ENCODE assay signal across 18 cellular contexts in genomic region chr2:212997526-212998020, GRCh38.
DNase-seq lines count a peak whose midpoint lies in the region; ATAC-seq and TF ChIP-seq lines count a peak whose summit lies in the region.
"Had no signal": no experiment of that assay in that cellular context is flagged by ENCODE, and none has a peak within 500 bp of the region (broad histone marks: within the 10 kb centered on the region; RNA-seq: fewer than 3 reads in every experiment).

No MANE protein-coding gene starts in this region.

- TF ChIP-seq CTCF in endodermal cell (conservative IDR thresholded peaks at IDR 0.05) (no peak), mucosa of descending colon (IDR thresholded peaks at IDR 0.05) (no peak), mammary epithelial cell (conservative IDR thresholded peaks at IDR 0.05 in 1 of 2, IDR thresholded peaks at IDR 0.05 in 1 of 2; ENCODE audit: extremely low read depth in 1 of 2, insufficient read depth in 1 of 2, low read depth in 1 of 2, low read length in 2 of 2) (no peak), testis (IDR thresholded peaks at IDR 0.05) (no peak)

- H3K36me3 Mint-ChIP-seq in activated naive CD8-positive, alpha-beta T cell treated with anti-CD3 and anti-CD28 coated beads, Interleukin-2, amount 50 U/mL, for 24 hours (ENCODE audit: low read depth) = peaks cover 3% of the 10 kb centered on the region
- no peaks in the 10 kb centered on the region for H3K36me3 Mint-ChIP-seq in activated naive CD8-positive, alpha-beta T cell treated with anti-CD3 and anti-CD28 coated beads for 36 hours
- no peaks in the 10 kb centered on the region for H3K36me3 Mint-ChIP-seq in endodermal cell (ENCODE audit: low read depth)

- H3K14ac ChIP-seq in mesenchymal stem cell (ENCODE audit: low read length in 2 of 2) = no peak overlapping the region

- H4K8ac ChIP-seq in mesenchymal stem cell (ENCODE audit: low read length) = no peak overlapping the region

- H3K9me3 Mint-ChIP-seq in activated naive CD8-positive, alpha-beta T cell treated with anti-CD3 and anti-CD28 coated beads, Interleukin-2, amount 50 U/mL, for 24 hours = peaks cover 4% of the 10 kb centered on the region
- no peaks in the 10 kb centered on the region for H3K9me3 Mint-ChIP-seq in activated naive CD8-positive, alpha-beta T cell treated with anti-CD3 and anti-CD28 coated beads for 36 hours
- no peaks in the 10 kb centered on the region for H3K9me3 Mint-ChIP-seq in endodermal cell
- H3K9me3 Mint-ChIP-seq: CD8-positive, alpha-beta T cell had no signal

- no peak overlapping the region for H3K18ac ChIP-seq in mesenchymal stem cell (ENCODE audit: low read depth in 1 of 2, low read length in 2 of 2)

- WGBS in endodermal cell (ENCODE audit: insufficient coverage in 1 of 2, insufficient read length in 1 of 2), 2 experiments = 83 to 100% methylated on average over 1 to 3 of the region's 3 CpGs
- WGBS in mesenchymal stem cell = 67% methylated on average over 3 of the region's 3 CpGs
- 72 to 77% methylated on average over 3 of the region's 3 CpGs for WGBS in aorta, 2 donors
- WGBS in mammary epithelial cell (ENCODE audit: low coverage, missing lambda C conversion rate) = 69% methylated on average over 3 of the region's 3 CpGs
- 58 to 60% methylated on average over 3 of the region's 3 CpGs for WGBS in testis, 2 donors

- H3K4me2 ChIP-seq in mesenchymal stem cell (ENCODE audit: low read length, poor library complexity, severe bottlenecking) = no peak overlapping the region
- no peak overlapping the region for H3K4me2 ChIP-seq in mammary epithelial cell (ENCODE audit: insufficient read depth, low read depth, low read length)
- H3K4me2 ChIP-seq: PC-9 had no signal

- H3K23ac ChIP-seq in mesenchymal stem cell (ENCODE audit: low read length in 2 of 2) = no peak overlapping the region

- no peak overlapping the region for H3K4ac ChIP-seq in mesenchymal stem cell (ENCODE audit: low read depth in 1 of 2, low read length in 2 of 2)

- H3K79me1 ChIP-seq in mesenchymal stem cell (replicated peaks; ENCODE audit: low read length, poor library complexity, severe bottlenecking) = no peaks in the 10 kb centered on the region

- peaks cover 34% of the 10 kb centered on the region for H3K4me1 Mint-ChIP-seq in activated naive CD8-positive, alpha-beta T cell treated with anti-CD3 and anti-CD28 coated beads, Interleukin-2, amount 50 U/mL, for 24 hours
- peaks cover 25% of the 10 kb centered on the region for H3K4me1 Mint-ChIP-seq in activated naive CD8-positive, alpha-beta T cell treated with anti-CD3 and anti-CD28 coated beads for 36 hours
- H3K4me1 Mint-ChIP-seq in endodermal cell = peaks cover 19% of the 10 kb centered on the region

- DNase-seq in activated naive CD8-positive, alpha-beta T cell treated with anti-CD3 and anti-CD28 coated beads, Interleukin-2, amount 50 U/mL, for 24 hours = no peak
- no peak for DNase-seq in activated naive CD8-positive, alpha-beta T cell treated with anti-CD3 and anti-CD28 coated beads for 36 hours
- DNase-seq in endodermal cell = peak; percentile 69
- no peak for DNase-seq in mesenchymal stem cell
- DNase-seq in mucosa of descending colon = no peak
- DNase-seq in aorta = no peak
- no peak for DNase-seq in mammary epithelial cell
- DNase-seq in testis = no peak
- DNase-seq: 8988T; CD8-positive, alpha-beta T cell; DMS79; NCI-H1436; NCI-H2029; NCI-H2171; NCI-H446; NCI-H69; PC-9 had no signal

- no peak for ATAC-seq in activated naive CD8-positive, alpha-beta T cell treated with anti-CD3 and anti-CD28 coated beads, Interleukin-2, amount 50 U/mL, for 24 hours
- ATAC-seq in mucosa of descending colon = no peak
- ATAC-seq in aorta (ENCODE audit: low FRiP score) = no peak
- ATAC-seq: CD8-positive, alpha-beta T cell; K562 had no signal

- H2BK5ac ChIP-seq in mesenchymal stem cell (ENCODE audit: low read depth, low read length, poor library complexity, severe bottlenecking) = no peak overlapping the region

- H3K9ac ChIP-seq in endodermal cell (ENCODE audit: extremely low read depth, low read length, poor library complexity, severe bottlenecking) = no peak overlapping the region
- H3K9ac ChIP-seq in mesenchymal stem cell (ENCODE audit: low read length) = no peak overlapping the region
- no peak overlapping the region for H3K9ac ChIP-seq in mammary epithelial cell (ENCODE audit: insufficient read depth, low read length)

- H3K27ac ChIP-seq in endodermal cell (ENCODE audit: low read depth, low read length) (no peak overlapping the region), mesenchymal stem cell (ENCODE audit: low read length, poor library complexity, severe bottlenecking) (no peak overlapping the region), aorta (ENCODE audit: low read depth in 1 of 2, low read length in 2 of 2) (no peak overlapping the region), mammary epithelial cell (ENCODE audit: insufficient read depth, low read depth, low read length) (no peak overlapping the region), testis (no peak overlapping the region)
- H3K27ac ChIP-seq: PC-9 had no signal

- H3K27me3 Mint-ChIP-seq in activated naive CD8-positive, alpha-beta T cell treated with anti-CD3 and anti-CD28 coated beads, Interleukin-2, amount 50 U/mL, for 24 hours = no peaks in the 10 kb centered on the region
- no peaks in the 10 kb centered on the region for H3K27me3 Mint-ChIP-seq in activated naive CD8-positive, alpha-beta T cell treated with anti-CD3 and anti-CD28 coated beads for 36 hours
- H3K27me3 Mint-ChIP-seq in endodermal cell (ENCODE audit: insufficient read depth) = no peaks in the 10 kb centered on the region

- H3K27me3 ChIP-seq in endodermal cell (ENCODE audit: control insufficient read depth, insufficient read depth, low read length, poor library complexity, severe bottlenecking) (no peaks in the 10 kb centered on the region), mesenchymal stem cell (ENCODE audit: control insufficient read depth in 1 of 2, insufficient read depth in 1 of 2, low read length in 2 of 2) (no peaks in the 10 kb centered on the region), aorta (ENCODE audit: control insufficient read depth in 1 of 2, insufficient read depth in 2 of 2, low read length in 1 of 2) (no peaks in the 10 kb centered on the region), mammary epithelial cell (ENCODE audit: insufficient read depth, low read length) (no peaks in the 10 kb centered on the region), testis (no peaks in the 10 kb centered on the region)

- CTCF ChIA-PET in mammary epithelial cell (lab: Charles Lee; ENCODE audit: low non-redundant PET) = no interaction called here

- no peaks in the 10 kb centered on the region for H3K36me3 ChIP-seq in endodermal cell (ENCODE audit: control insufficient read depth, insufficient read depth, low read length)
- no peaks in the 10 kb centered on the region for H3K36me3 ChIP-seq in mesenchymal stem cell (ENCODE audit: control insufficient read depth in 1 of 2, insufficient read depth in 2 of 2, low read depth in 1 of 2, low read length in 2 of 2)
- H3K36me3 ChIP-seq in mucosa of descending colon (ENCODE audit: low read depth) = no peaks in the 10 kb centered on the region
- no peaks in the 10 kb centered on the region for H3K36me3 ChIP-seq in aorta (ENCODE audit: control insufficient read depth in 1 of 2, insufficient read depth in 2 of 2, low read length in 1 of 2)
- no peaks in the 10 kb centered on the region for H3K36me3 ChIP-seq in mammary epithelial cell (ENCODE audit: insufficient read depth, low read length)
- H3K36me3 ChIP-seq in testis (ENCODE audit: low read depth, missing control alignments) = no peaks in the 10 kb centered on the region

- intact Hi-C loops in mucosa of descending colon (cut with DNase I, micrococcal nuclease) = no loop called here
- intact Hi-C loops in aorta (cut with DNase I) = no loop called here
- intact Hi-C loops in mammary epithelial cell (cut with micrococcal nuclease) = no loop called here
- intact Hi-C loops in testis (cut with DNase I; ENCODE audit: low total_unique reads) = no loop called here

- H3K4me1 ChIP-seq in endodermal cell (ENCODE audit: control insufficient read depth, insufficient read depth, low read length) (no peaks in the 10 kb centered on the region), mesenchymal stem cell (ENCODE audit: control insufficient read depth, insufficient read depth, low read depth, low read length) (no peaks in the 10 kb centered on the region), mucosa of descending colon (ENCODE audit: low read depth) (no peaks in the 10 kb centered on the region), aorta (ENCODE audit: control insufficient read depth in 1 of 2, insufficient read depth in 2 of 2, low read length in 2 of 2) (no peaks in the 10 kb centered on the region), mammary epithelial cell (ENCODE audit: insufficient read depth, low read length) (no peaks in the 10 kb centered on the region), testis (peaks cover 7% of the 10 kb centered on the region)

- H3K4me3 ChIP-seq in endodermal cell (ENCODE audit: low read length) = no peak overlapping the region
- H3K4me3 ChIP-seq in mesenchymal stem cell (ENCODE audit: insufficient read depth in 1 of 2, low read depth in 1 of 2, low read length in 2 of 2) = no peak overlapping the region
- no peak overlapping the region for H3K4me3 ChIP-seq in mucosa of descending colon
- no peak overlapping the region for H3K4me3 ChIP-seq in aorta (ENCODE audit: low read length in 2 of 2)
- H3K4me3 ChIP-seq in mammary epithelial cell (replicated peaks in 1 of 3; ENCODE audit: insufficient read depth in 1 of 3, low read depth in 2 of 3, low read length in 3 of 3) = no peak overlapping the region
- no peak overlapping the region for H3K4me3 ChIP-seq in testis
- H3K4me3 ChIP-seq: K562, PC-9 had no signal

- H2BK120ac ChIP-seq in mesenchymal stem cell (ENCODE audit: low read depth, low read length) = peak overlapping the region; percentile 61

- BruUV-seq in mammary epithelial cell (replicated peaks; lab: Mats Ljungman, UMichigan) = no TSS peak

- dilution Hi-C loops in mammary epithelial cell (cut with HindIII; ENCODE audit: low sequenced_read_pairs) = no loop called here

- peak overlapping the region; percentile 61 for H3K27ac Mint-ChIP-seq in activated naive CD8-positive, alpha-beta T cell treated with anti-CD3 and anti-CD28 coated beads, Interleukin-2, amount 50 U/mL, for 24 hours
- no peak overlapping the region for H3K27ac Mint-ChIP-seq in activated naive CD8-positive, alpha-beta T cell treated with anti-CD3 and anti-CD28 coated beads for 36 hours
- H3K27ac Mint-ChIP-seq in endodermal cell = peak overlapping the region; percentile 78
- H3K27ac Mint-ChIP-seq: CD8-positive, alpha-beta T cell had no signal

- H3K79me2 ChIP-seq in mammary epithelial cell (ENCODE audit: insufficient read depth, low read length) = no peaks in the 10 kb centered on the region

- H2AFZ ChIP-seq in mesenchymal stem cell (ENCODE audit: low read depth, low read length) (no peak overlapping the region), mammary epithelial cell (ENCODE audit: low read depth, low read length) (no peak overlapping the region)
- H2AFZ ChIP-seq: PC-9 had no signal

- no peak for TF ChIP-seq POLR2A in testis (IDR thresholded peaks at IDR 0.05)

- H3K4me3 Mint-ChIP-seq in activated naive CD8-positive, alpha-beta T cell treated with anti-CD3 and anti-CD28 coated beads, Interleukin-2, amount 50 U/mL, for 24 hours = no peak overlapping the region
- H3K4me3 Mint-ChIP-seq in activated naive CD8-positive, alpha-beta T cell treated with anti-CD3 and anti-CD28 coated beads for 36 hours = no peak overlapping the region
- H3K4me3 Mint-ChIP-seq in endodermal cell = no peak overlapping the region
- H3K4me3 Mint-ChIP-seq: CD8-positive, alpha-beta T cell had no signal

- no peak overlapping the region for H4K91ac ChIP-seq in mesenchymal stem cell (ENCODE audit: low read length)

- no peaks in the 10 kb centered on the region for H4K20me1 ChIP-seq in mammary epithelial cell (ENCODE audit: insufficient read depth, low read length)

- no peak overlapping the region for H2AK5ac ChIP-seq in mesenchymal stem cell (ENCODE audit: low read length, severe bottlenecking)

- no peaks in the 10 kb centered on the region for H3K9me3 ChIP-seq in endodermal cell (ENCODE audit: control insufficient read depth, low read length)
- H3K9me3 ChIP-seq in mesenchymal stem cell (ENCODE audit: control insufficient read depth, low read length) = no peaks in the 10 kb centered on the region
- H3K9me3 ChIP-seq in mucosa of descending colon = no peaks in the 10 kb centered on the region
- no peaks in the 10 kb centered on the region for H3K9me3 ChIP-seq in aorta (ENCODE audit: control insufficient read depth, low read length)
- H3K9me3 ChIP-seq in mammary epithelial cell (replicated peaks; ENCODE audit: insufficient read depth, low read length) = no peaks in the 10 kb centered on the region
- H3K9me3 ChIP-seq in testis = no peaks in the 10 kb centered on the region

- no peak overlapping the region for H2BK15ac ChIP-seq in mesenchymal stem cell (ENCODE audit: low read depth, poor library complexity, severe bottlenecking)

- no peak overlapping the region for H2BK12ac ChIP-seq in mesenchymal stem cell (ENCODE audit: low read length in 2 of 2)

- in situ Hi-C loops in mammary epithelial cell (cut with MboI; ENCODE audit: low sequenced_read_pairs in 2 of 2) = no loop called here
